10 cellular contexts compared by ENCODE assay signal in genomic region chr4:80390178-80390577, GRCh38. TPM values are rescaled to one million over a fixed set of nuclear protein-coding genes. Genes with fewer than 3 reads are reported as not detected.
"Had no signal": no experiment of that assay in that cellular context is flagged by ENCODE, and none has a peak within 500 bp of the region (broad histone marks: within the 10 kb centered on the region; RNA-seq: fewer than 3 reads in every experiment).

No MANE protein-coding gene starts in this region.

- FAIRE-seq: H1, H54 had no signal

- H3K4me3 Mint-ChIP-seq: GM23338, H9, HFFc6 had no signal

- H3K27ac ChIP-seq: GM23248 had no signal

- H3K4me1 ChIP-seq: HAP-1 had no signal

- H3K9me3 ChIP-seq: HAP-1 had no signal

- ATAC-seq: GM23338, HCT116 had no signal

- H3K4me3 ChIP-seq: GM23248, GM23338, HAP-1 had no signal

- H3K9ac ChIP-seq: GM23248 had no signal

- H3K4me1 Mint-ChIP-seq: GM23338, H9 had no signal

- DNase-seq: GM23248, GOT3, H7, H9, HFFc6 had no signal

- H3K36me3 ChIP-seq: HAP-1 had no signal

- H3K27ac Mint-ChIP-seq: GM23338, H9, HFFc6 had no signal

RNA-seq across cellular contexts. Expression of gene CFAP299, which starts 54.6 kb away (rescaled TPM):
- total RNA-seq: GM23338, H1, H7, H9 had no signal
- polyA plus RNA-seq: GM23338, H1 had no signal
